8 cellular contexts compared by ENCODE assay signal in genomic region chr12:30753233-30753632, GRCh38. TPM values are rescaled to one million over a fixed set of nuclear protein-coding genes. Genes with fewer than 3 reads are reported as not detected.
DNase-seq lines count a peak whose midpoint lies in the region; ATAC-seq, FAIRE-seq and TF ChIP-seq lines count a peak whose summit lies in the region.

No MANE protein-coding gene starts in this region.

- no peak overlapping the region for H3K4me3 ChIP-seq in GM12875 (ENCODE audit: low read depth, low read length)
- no peak overlapping the region for H3K4me3 ChIP-seq in lower lobe of right lung

- no peak overlapping the region for H3K27ac ChIP-seq in lower lobe of right lung

- TF ChIP-seq POLR2A in H54 (IDR thresholded peaks at IDR 0.05; ENCODE audit: low read depth, low read length), result no peak

- no peaks in the 10 kb centered on the region for H3K36me3 ChIP-seq in lower lobe of right lung

- FAIRE-seq in H54 (lab: Jason Lieb, UNC), result no peak

- intact Hi-C loops in lower lobe of right lung (cut with DNase I), result no loop called here

- peaks cover 10% of the 10 kb centered on the region for H3K4me1 ChIP-seq in lower lobe of right lung

- 0 out of 2 replicates have a peak, but pooled peaks have one; percentile 28 for TF ChIP-seq CTCF in GM12875 (IDR thresholded peaks at IDR 0.05; ENCODE audit: borderline replicate concordance, insufficient read depth, low read depth, low read length)
- TF ChIP-seq CTCF in lower lobe of right lung (IDR thresholded peaks at IDR 0.05), result no peak

- ATAC-seq in lower lobe of right lung, result no peak

- no peaks in the 10 kb centered on the region for H3K9me3 ChIP-seq in lower lobe of right lung

- no peaks in the 10 kb centered on the region for H3K27me3 ChIP-seq in lower lobe of right lung (ENCODE audit: low read depth)

- peak; percentile 5 to 13 for DNase-seq in AML-193 (lab: John Stamatoyannopoulos, UW)
- peak; percentile 7 for DNase-seq in RPMI8226
- DNase-seq in ecto neural progenitor cell (ENCODE audit: low spot score), result peak; percentile 69
- peak; percentile 39 for DNase-seq in retina
- DNase-seq in NCI-H2029 treated with DMSO at 0.1 percent for 48 hours (lab: John Stamatoyannopoulos, UW), result no peak
- no peak for DNase-seq in lower lobe of right lung
- no peak for DNase-seq in H54 (ENCODE audit: insufficient read length, low spot score)

RNA-seq across cellular contexts. Expression of gene CAPRIN2, which starts 1.5 kb away (rescaled TPM):
- total RNA-seq in lower lobe of right lung, result 20.4 TPM

RNA-seq across cellular contexts. Expression of gene IPO8, which starts 57.6 kb away (rescaled TPM):
- total RNA-seq in lower lobe of right lung, result 51.0 TPM

Comparison
In these comparisons a context has a peak if more than half of its experiments do, and no peak if none do; other contexts are left out.
1. DNase-seq: peak in AML-193 (2 of 2), RPMI8226 (single experiment), ecto neural progenitor cell (single experiment) and retina (single experiment); none in NCI-H2029 treated with DMSO at 0.1 percent for 48 hours (single experiment), lower lobe of right lung (single experiment) and H54 (single experiment).